8 cellular contexts compared by ENCODE assay signal in genomic region chr11:10930961-10931760, GRCh38.
DNase-seq lines count a peak whose midpoint lies in the region; ATAC-seq and TF ChIP-seq lines count a peak whose summit lies in the region.

No MANE protein-coding gene starts in this region.

- no peaks in the 10 kb centered on the region for H3K27me3 ChIP-seq in BJ (ENCODE audit: control insufficient read depth, insufficient read depth, low read length)

- DNase-seq in BJ (ENCODE audit: low read depth) (no peak), HEK293T (ENCODE audit: extremely low spot score) (peak; percentile 65), NCI-H748 treated with DMSO at 0.1 percent for 48 hours (lab: John Stamatoyannopoulos, UW) (peak; percentile 65), mucosa of descending colon (peak; percentile 72 to 79 (median 78))
- peak; percentile 51 to 58 for DNase-seq in activated T-cell treated with anti-CD3 and anti-CD28 coated beads, Interleukin-2, amount 50 U/mL, for 48 hours
- DNase-seq in stimulated activated naive CD4-positive, alpha-beta T cell (lab: John Stamatoyannopoulos, UW), result peak in 5 of 6 experiments; percentile 15 to 59 (median 40)

- H3K4me3 ChIP-seq in BJ (ENCODE audit: low read depth, low read length) (peak overlapping the region; percentile 57), mucosa of descending colon (peak overlapping the region; percentile 27)

- POLR2A ChIA-PET in BJ (lab: Charles Lee) (interaction anchor here (0.6 to 1.6 kb wide), 3 partner anchors 31 to 123 kb away, joined by 3 to 5 read pairs (median 5); partner anchors contain the start of gene EIF4G2), HEK293T (lab: Yijun Ruan, JAX) (interaction anchor here (0.9 to 3.3 kb wide), 9 partner anchors 8 to 146 kb away, joined by 3 to 40 read pairs (median 4); partner anchors contain the start of genes EIF4G2 and ZBED5)

- H3K36me3 ChIP-seq in BJ (ENCODE audit: control insufficient read depth, insufficient read depth, low read length) (no peaks in the 10 kb centered on the region), mucosa of descending colon (ENCODE audit: low read depth) (no peaks in the 10 kb centered on the region)

- CTCF ChIA-PET in BJ (lab: Yijun Ruan, JAX), result interaction anchor here (0.7 to 5.1 kb wide), 14 partner anchors 9 to 856 kb away, joined by 3 to 72 read pairs (median 4); no protein-coding TSS in a partner anchor
- CTCF ChIA-PET in HEK293T (lab: Yijun Ruan, JAX), result interaction anchor here (1.0 to 1.2 kb wide), 2 partner anchors 11 to 856 kb away, joined by 4 read pairs; no protein-coding TSS in a partner anchor

- intact Hi-C loops in mucosa of descending colon (cut with DNase I, micrococcal nuclease), result loop anchor here (5.0 to 10.0 kb wide), 3 partner anchors 74 to 126 kb away; partner anchors contain the start of genes EIF4G2 (in 1 of the 2) and ZBED5 (in 1 of the 2)

- H3K9me3 ChIP-seq in mucosa of descending colon, result no peaks in the 10 kb centered on the region

- ATAC-seq in esophagus mucosa (peak; percentile 56), mucosa of descending colon (peak; percentile 55), HG02981 (IDR thresholded peaks at IDR 0.05; ENCODE audit: unreplicated experiment) (no peak)

- TF ChIP-seq CTCF in BJ (IDR thresholded peaks at IDR 0.05; ENCODE audit: insufficient read depth, low read depth, low read length) (no peak), mucosa of descending colon (IDR thresholded peaks at IDR 0.05) (no peak)

- H3K4me1 ChIP-seq in mucosa of descending colon (ENCODE audit: low read depth), result peaks cover 24% of the 10 kb centered on the region

TF ChIP-seq in HEK293T, 16 proteins besides CTCF, POLR2A, EP300 and RAD21:
- TF ChIP-seq PKNOX1 (IDR thresholded peaks at IDR 0.05), result no peak
- TF ChIP-seq HDGF (IDR thresholded peaks at IDR 0.05; ENCODE audit: borderline replicate concordance), result no peak
- no peak for TF ChIP-seq FOXA1 (IDR thresholded peaks at IDR 0.05)
- no peak for TF ChIP-seq TARDBP (IDR thresholded peaks at IDR 0.05)
- no peak for TF ChIP-seq NFRKB (IDR thresholded peaks at IDR 0.05)
- no peak for TF ChIP-seq FOXM1 (IDR thresholded peaks at IDR 0.05; ENCODE audit: borderline replicate concordance)
- TF ChIP-seq BHLHE40 (IDR thresholded peaks at IDR 0.05; ENCODE audit: borderline replicate concordance), result no peak
- no peak for TF ChIP-seq FOXK2 (IDR thresholded peaks at IDR 0.05)
- TF ChIP-seq CTBP1 (IDR thresholded peaks at IDR 0.05; ENCODE audit: borderline replicate concordance), result no peak
- TF ChIP-seq ARNT (IDR thresholded peaks at IDR 0.05), result no peak
- TF ChIP-seq L3MBTL2 (conservative IDR thresholded peaks at IDR 0.05), result no peak; the same call in none of the 2 replicates
- no peak for TF ChIP-seq ZNF384 (IDR thresholded peaks at IDR 0.05)
- no peak for TF ChIP-seq SP1 (IDR thresholded peaks at IDR 0.05)
- TF ChIP-seq LEF1 (IDR thresholded peaks at IDR 0.05; ENCODE audit: borderline replicate concordance), result no peak
- no peak for TF ChIP-seq SUZ12 (IDR thresholded peaks at IDR 0.05)
- no peak for TF ChIP-seq ELF4 (IDR thresholded peaks at IDR 0.05)
